ENCODE assay signal across 8 cellular contexts in genomic region chr3:11568503-11569155, GRCh38.
A peak's percentile ranks its signal among the peaks of the same experiment; 100 is the strongest.
DNase-seq lines count a peak whose midpoint lies in the region; ATAC-seq and TF ChIP-seq lines count a peak whose summit lies in the region.

No MANE protein-coding gene starts in this region.

- H2AFZ ChIP-seq in ACC112 (ENCODE audit: low read length, unreplicated experiment): no peak overlapping the region

- TF ChIP-seq CTCF in Panc1 (IDR thresholded peaks at IDR 0.05) (no peak), esophagus squamous epithelium (IDR thresholded peaks at IDR 0.05) (no peak)

- H3K4me1 ChIP-seq in ACC112 (ENCODE audit: control insufficient read depth, insufficient read depth, low read length, unreplicated experiment): peaks cover 38% of the 10 kb centered on the region
- peaks cover 44% of the 10 kb centered on the region for H3K4me1 ChIP-seq in Panc1 (ENCODE audit: control insufficient read depth, insufficient read depth, low read length)
- peaks cover 26 to 73% (median 27%) of the 10 kb centered on the region in 3 donors for H3K4me1 ChIP-seq in esophagus squamous epithelium
- H3K4me1 ChIP-seq in muscle layer of duodenum (ENCODE audit: control insufficient read depth in 1 of 2, insufficient read depth in 2 of 2, low read length in 2 of 2): peaks cover 0 to 4% of the 10 kb centered on the region in 2 donors

- H3K27me3 ChIP-seq in ACC112 (ENCODE audit: insufficient read depth, low read length): no peaks in the 10 kb centered on the region
- no peaks in the 10 kb centered on the region for H3K27me3 ChIP-seq in Panc1 (ENCODE audit: control insufficient read depth, insufficient read depth, low read length)
- no peaks in the 10 kb centered on the region for H3K27me3 ChIP-seq in esophagus squamous epithelium
- no peaks in the 10 kb centered on the region for H3K27me3 ChIP-seq in muscle layer of duodenum (ENCODE audit: low read depth, low read length)

- BruUV-seq in Panc1 (replicated peaks; lab: Mats Ljungman, UMichigan): no TSS peak

- peaks cover 18% of the 10 kb centered on the region; the same call in 1 of the 2 replicates for H3K36me3 ChIP-seq in ACC112 (ENCODE audit: insufficient read depth, low read length)
- H3K36me3 ChIP-seq in Panc1 (ENCODE audit: control insufficient read depth, insufficient read depth, low read length): no peaks in the 10 kb centered on the region; the same call in 1 of the 2 replicates
- peaks cover 0 to 71% (median 9%) of the 10 kb centered on the region in 3 donors for H3K36me3 ChIP-seq in esophagus squamous epithelium
- peaks cover 10 to 34% of the 10 kb centered on the region in 2 donors for H3K36me3 ChIP-seq in muscle layer of duodenum (ENCODE audit: control insufficient read depth in 1 of 2, insufficient read depth in 2 of 2, low read length in 2 of 2)

- H3K9me3 ChIP-seq in Panc1 (ENCODE audit: control insufficient read depth, insufficient read depth, low read depth, low read length) (no peaks in the 10 kb centered on the region), esophagus squamous epithelium (no peaks in the 10 kb centered on the region), muscle layer of duodenum (ENCODE audit: control insufficient read depth in 1 of 2, low read length in 2 of 2) (no peaks in the 10 kb centered on the region)

- peak overlapping the region; percentile 98 for H3K27ac ChIP-seq in ACC112 (ENCODE audit: low read depth, low read length)
- peak overlapping the region; percentile 89 for H3K27ac ChIP-seq in Panc1 (ENCODE audit: low read length)
- peak overlapping the region; percentile 62 to 94 (median 86) for H3K27ac ChIP-seq in esophagus squamous epithelium
- H3K27ac ChIP-seq in muscle layer of duodenum (ENCODE audit: low read length): peak overlapping the region; percentile 90

- WGBS in esophagus squamous epithelium, 2 donors: 30 to 54% methylated on average over 11 to 22 of the region's 29 CpGs

- DNase-seq in Panc1 (ENCODE audit: low read depth, low spot score): no peak
- no peak for DNase-seq in esophagus squamous epithelium (lab: John Stamatoyannopoulos, UW)
- no peak for DNase-seq in activated effector memory CD4-positive, alpha-beta T cell treated with anti-CD3 and anti-CD28 coated beads, Interleukin-2, amount 50 U/mL, for 16 hours
- no peak for DNase-seq in activated naive CD4-positive, alpha-beta T cell (lab: John Stamatoyannopoulos, UW)

- no peak for TF ChIP-seq POLR2A in esophagus squamous epithelium (IDR thresholded peaks at IDR 0.05)

- POLR2A ChIA-PET in Panc1 (lab: Charles Lee): interaction anchor here (0.6 kb wide), 1 partner anchor 68 kb away, joined by 3 read pairs; no protein-coding TSS in a partner anchor

- H3K79me2 ChIP-seq in ACC112 (ENCODE audit: control insufficient read depth, insufficient read depth, low read length, unreplicated experiment): peaks cover 64% of the 10 kb centered on the region

- CTCF ChIA-PET in Panc1 (lab: Charles Lee): interaction anchor here (0.6 kb wide), 1 partner anchor 165 kb away, joined by 3 read pairs; no protein-coding TSS in a partner anchor

- in situ Hi-C loops in Panc1 (cut with HindIII; ENCODE audit: low pct_unique_long_range_greater_than_20kb, low sequenced_read_pairs): no loop called here

- H3K4me3 ChIP-seq in ACC112 (ENCODE audit: low read depth, low read length) (peak overlapping the region; percentile 59), Panc1 (ENCODE audit: low read depth in 2 of 2, low read length in 2 of 2) (peak overlapping the region; percentile 18 to 51), esophagus squamous epithelium (peak overlapping the region in 2 of 4 donors; percentile 19 to 48), muscle layer of duodenum (ENCODE audit: low read depth in 1 of 2, low read length in 2 of 2) (peak overlapping the region in 1 of 2 donors; percentile 11)

- ATAC-seq in Panc1: peak; percentile 69
- no peak for ATAC-seq in HG02973 (IDR thresholded peaks at IDR 0.05; ENCODE audit: unreplicated experiment)
- ATAC-seq in HG02642 (IDR thresholded peaks at IDR 0.05; ENCODE audit: poor library complexity, unreplicated experiment): no peak

- intact Hi-C loops in Panc1 (cut with micrococcal nuclease; ENCODE audit: unreplicated experiment) (no loop called here), esophagus squamous epithelium (cut with DNase I) (no loop called here)
